In genomic region chr20:32741151-32741550, GRCh38 we compare ENCODE assay signal across 2 cellular contexts.
TF ChIP-seq lines count a peak whose summit lies in the region.

No MANE protein-coding gene starts in this region.

TF ChIP-seq in WTC11, 78 proteins besides CTCF, POLR2A, EP300 and RAD21:
- TF ChIP-seq PRDM15 (CRISPR knock-in tag; IDR thresholded peaks at IDR 0.05) (no peak), ZNF121 (CRISPR knock-in tag; IDR thresholded peaks at IDR 0.05) (peak; percentile 95), FOXP1 (CRISPR knock-in tag; IDR thresholded peaks at IDR 0.05; ENCODE audit: borderline replicate concordance) (no peak)
TF ChIP-seq in WTC11: peak in this region for 1.

TF ChIP-seq in SK-N-SH, 30 proteins besides CTCF, POLR2A, EP300 and RAD21 (continued from another document):
- no peak for TF ChIP-seq USF2 (IDR thresholded peaks at IDR 0.05; ENCODE audit: borderline replicate concordance, low read depth, low read length)
- TF ChIP-seq JUND (IDR thresholded peaks at IDR 0.05), result no peak
- TF ChIP-seq USF1 (IDR thresholded peaks at IDR 0.05; ENCODE audit: borderline replicate concordance, low read depth), result no peak
- TF ChIP-seq FOXM1 (IDR thresholded peaks at IDR 0.05; ENCODE audit: low read depth), result no peak
- no peak for TF ChIP-seq ELF1 (IDR thresholded peaks at IDR 0.05)
- TF ChIP-seq FOXJ3 (CRISPR knock-in tag; IDR thresholded peaks at IDR 0.05), result no peak
- TF ChIP-seq YY1 (IDR thresholded peaks at IDR 0.05; ENCODE audit: low read depth), result no peak
- TF ChIP-seq RFX5 (IDR thresholded peaks at IDR 0.05; ENCODE audit: low read length), result no peak
- no peak for TF ChIP-seq TEAD4 (IDR thresholded peaks at IDR 0.05; ENCODE audit: borderline replicate concordance, insufficient read depth)
- no peak for TF ChIP-seq MEF2A (IDR thresholded peaks at IDR 0.05; ENCODE audit: borderline replicate concordance, low read depth)
- TF ChIP-seq GABPA (IDR thresholded peaks at IDR 0.05; ENCODE audit: low read depth), result no peak
- no peak for TF ChIP-seq MXI1 (IDR thresholded peaks at IDR 0.05; ENCODE audit: low read depth, low read length)
